8 cellular contexts compared by ENCODE assay signal in genomic region chr22:46072030-46072881, GRCh38.
A peak's percentile ranks its signal among the peaks of the same experiment; 100 is the strongest.
DNase-seq lines count a peak whose midpoint lies in the region; ATAC-seq and TF ChIP-seq lines count a peak whose summit lies in the region.

No MANE protein-coding gene starts in this region.

- H3K4me1 Mint-ChIP-seq in progenitor cell of endocrine pancreas (ENCODE audit: low read depth) = no peaks in the 10 kb centered on the region

- no peak overlapping the region for H3K27ac ChIP-seq in cardiac muscle cell

- H3K27me3 ChIP-seq in cardiac muscle cell = peaks cover 83% of the 10 kb centered on the region

- H3K9me3 ChIP-seq in cardiac muscle cell (ENCODE audit: low read depth) = no peaks in the 10 kb centered on the region

- H3K36me3 Mint-ChIP-seq in progenitor cell of endocrine pancreas (ENCODE audit: insufficient read depth) = no peaks in the 10 kb centered on the region

- DNase-seq in NB4 (ENCODE audit: low read depth) (peak; percentile 74), cardiac muscle cell (ENCODE audit: low read depth in 1 of 2, low spot score in 1 of 2) (peak in 1 of 2 donors; percentile 70), progenitor cell of endocrine pancreas (ENCODE audit: low spot score, unreplicated experiment) (no peak), KG1 (lab: John Stamatoyannopoulos, UW) (no peak), DMS 273 treated with DMSO at 0.1 percent for 48 hours (lab: John Stamatoyannopoulos, UW) (no peak)
- DNase-seq in activated naive CD4-positive, alpha-beta T cell treated with Interleukin-2 at 50 U/mL for 16 hours = peak; percentile 59

- peaks cover 74% of the 10 kb centered on the region for H3K27me3 Mint-ChIP-seq in progenitor cell of endocrine pancreas

- H3K4me3 ChIP-seq in NB4 (ENCODE audit: low read depth, low read length) (peak overlapping the region; percentile 86), cardiac muscle cell (peak overlapping the region; percentile 55)

- no peaks in the 10 kb centered on the region for H3K9me3 Mint-ChIP-seq in progenitor cell of endocrine pancreas (ENCODE audit: low read depth)

- ATAC-seq in GM18861 (IDR thresholded peaks at IDR 0.05; ENCODE audit: unreplicated experiment) (peak; percentile 29), HG03521 (IDR thresholded peaks at IDR 0.05; ENCODE audit: unreplicated experiment) (no peak)

- no peak overlapping the region for H3K27ac Mint-ChIP-seq in progenitor cell of endocrine pancreas

- TF ChIP-seq CTCF in NB4 (IDR thresholded peaks at IDR 0.05; ENCODE audit: low read depth, low read length) = no peak
- TF ChIP-seq CTCF in cardiac muscle cell (IDR thresholded peaks at IDR 0.05; ENCODE audit: low read depth, low read length) = no peak
- TF ChIP-seq CTCF in progenitor cell of endocrine pancreas (IDR thresholded peaks at IDR 0.05; ENCODE audit: unreplicated experiment) = no peak

- H3K36me3 ChIP-seq in cardiac muscle cell = no peaks in the 10 kb centered on the region

- peak overlapping the region; percentile 24 for H3K4me3 Mint-ChIP-seq in progenitor cell of endocrine pancreas (ENCODE audit: low read depth)

- no peaks in the 10 kb centered on the region for H3K4me1 ChIP-seq in cardiac muscle cell (ENCODE audit: low read depth)

- no peak for TF ChIP-seq POLR2A in NB4 (IDR thresholded peaks at IDR 0.05; ENCODE audit: extremely low read depth, insufficient read length)

Comparison
In these comparisons a context has a peak if more than half of its experiments do, and no peak if none do; other contexts are left out.
1. DNase-seq: peak in NB4 (single experiment) and activated naive CD4-positive, alpha-beta T cell treated with Interleukin-2 at 50 U/mL for 16 hours (single experiment); none in progenitor cell of endocrine pancreas (single experiment), KG1 (single experiment) and DMS 273 treated with DMSO at 0.1 percent for 48 hours (single experiment).